6 cellular contexts compared by ENCODE assay signal in the genomic region with DNA sequence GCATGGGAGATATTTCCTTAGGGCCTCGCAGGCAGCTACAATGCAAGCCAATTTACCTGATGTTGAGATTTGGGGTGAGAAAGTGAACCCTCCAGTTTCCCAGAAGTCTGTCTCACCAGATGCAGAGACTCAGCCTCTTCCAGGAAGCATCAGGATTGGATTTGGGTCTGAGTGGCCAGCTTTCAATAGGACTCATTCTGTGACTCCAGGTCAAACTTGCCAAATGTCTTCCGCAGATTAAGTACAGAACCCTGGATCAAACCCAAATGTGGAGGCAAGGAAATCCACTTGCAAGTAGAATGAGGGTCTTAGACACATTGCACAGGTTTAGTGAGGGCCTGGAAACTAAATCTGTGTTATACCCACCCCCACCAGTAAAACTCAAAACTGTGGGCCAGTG.
"Had no signal": no experiment of that assay in that cellular context is flagged by ENCODE, and none has a peak within 500 bp of the region (broad histone marks: within the 10 kb centered on the region; RNA-seq: fewer than 3 reads in every experiment).

No MANE protein-coding gene starts in this region.

- ATAC-seq: GM23338, HepG2 had no signal

- H3K4me1 Mint-ChIP-seq: IgD-negative memory B cell had no signal

- H3K4me3 ChIP-seq: GM23338 had no signal

- DNase-seq: H9, HCEC 1CT had no signal

- H3K27ac ChIP-seq: HL-60 had no signal

- H3K4me3 Mint-ChIP-seq: GM23338, H9 had no signal

- H3K27ac Mint-ChIP-seq: GM23338, H9, IgD-negative memory B cell had no signal

- H3K9me3 Mint-ChIP-seq: GM23338, H9 had no signal

- H3K36me3 Mint-ChIP-seq: IgD-negative memory B cell had no signal
